9 cellular contexts compared by ENCODE assay signal in genomic region chr19:52963229-52963760, GRCh38. TPM values are rescaled to one million over a fixed set of nuclear protein-coding genes. Genes with fewer than 3 reads are reported as not detected.
DNase-seq lines count a peak whose midpoint lies in the region; ATAC-seq and TF ChIP-seq lines count a peak whose summit lies in the region.
"Had no signal": no experiment of that assay in that cellular context is flagged by ENCODE, and none has a peak within 500 bp of the region (broad histone marks: within the 10 kb centered on the region; RNA-seq: fewer than 3 reads in every experiment).

No MANE protein-coding gene starts in this region.

- peaks cover 17% of the 10 kb centered on the region for H3K4me1 Mint-ChIP-seq in GM23338
- peaks cover 27% of the 10 kb centered on the region for H3K4me1 Mint-ChIP-seq in mesothelial cell of epicardium

- H3K9me3 ChIP-seq in PC-9 (ENCODE audit: insufficient read depth, low read depth) (peaks cover 40% of the 10 kb centered on the region), ectodermal cell (ENCODE audit: control insufficient read depth, low read length) (no peaks in the 10 kb centered on the region)

- POLR2A ChIA-PET in GM10248 (lab: Yijun Ruan, JAX) (interaction anchor here (0.7 kb wide), 1 partner anchor 14 kb away, joined by 3 read pairs; no protein-coding TSS in a partner anchor), PC-9 (lab: Charles Lee; ENCODE audit: unreplicated experiment) (interaction anchor here (0.6 to 1.1 kb wide), 5 partner anchors 103 to 594 kb away, joined by 3 to 10 read pairs (median 4); no protein-coding TSS in a partner anchor)

- DNase-seq in GM10248 (ENCODE audit: extremely low spot score) (peak; percentile 17), GM23338 (ENCODE audit: low spot score) (peak; percentile 53), PC-9 (no peak), mesothelial cell of epicardium (ENCODE audit: low spot score in 2 of 2, unreplicated experiment in 2 of 2) (peak; percentile 33 to 62), NCI-H2029 treated with DMSO at 0.1 percent for 48 hours (lab: John Stamatoyannopoulos, UW) (no peak)

- BruUV-seq in PC-9 (replicated peaks; lab: Mats Ljungman, UMichigan): TSS peak; percentile 54

- H3F3A ChIP-seq in GM23338 (replicated peaks; ENCODE audit: low read depth) (no peaks in the 10 kb centered on the region; the same call in 1 of the 2 replicates), PC-9 (ENCODE audit: insufficient read depth, low read depth) (peaks cover 7% of the 10 kb centered on the region; the same call in 1 of the 2 replicates)

- TF ChIP-seq CTCF in GM10248 (IDR thresholded peaks at IDR 0.05; ENCODE audit: control extremely low read depth, extremely low read depth, low read depth, missing control alignments): no peak
- TF ChIP-seq CTCF in GM23338 (conservative IDR thresholded peaks at IDR 0.05; ENCODE audit: low read depth in 2 of 2): peak in 1 of 2 experiments; percentile 40; a peak in 2 of 4 replicates
- TF ChIP-seq CTCF in PC-9 (conservative IDR thresholded peaks at IDR 0.05): no peak
- no peak for TF ChIP-seq CTCF in mesothelial cell of epicardium (IDR thresholded peaks at IDR 0.05; ENCODE audit: unreplicated experiment)

- H3K27me3 Mint-ChIP-seq in GM23338 (ENCODE audit: insufficient read depth, low read depth, poor library complexity) (no peaks in the 10 kb centered on the region), mesothelial cell of epicardium (ENCODE audit: low read depth) (no peaks in the 10 kb centered on the region)

- peak overlapping the region; percentile 82 for H2AFZ ChIP-seq in GM23338
- H2AFZ ChIP-seq in PC-9: peak overlapping the region; percentile 93

- H3K27me3 ChIP-seq in GM23338 (ENCODE audit: insufficient read depth): no peaks in the 10 kb centered on the region
- H3K27me3 ChIP-seq in PC-9 (ENCODE audit: insufficient read depth, low read depth): no peaks in the 10 kb centered on the region
- H3K27me3 ChIP-seq in ectodermal cell (ENCODE audit: control insufficient read depth, insufficient read depth, low read length, poor library complexity, severe bottlenecking): no peaks in the 10 kb centered on the region

- peaks cover 5% of the 10 kb centered on the region; the same call in 1 of the 2 replicates for H3K36me3 ChIP-seq in GM23338 (ENCODE audit: insufficient read depth)
- H3K36me3 ChIP-seq in PC-9 (ENCODE audit: low read depth): peaks cover 13% of the 10 kb centered on the region; the same call in 1 of the 2 replicates
- peaks cover 2% of the 10 kb centered on the region for H3K36me3 ChIP-seq in ectodermal cell (ENCODE audit: control insufficient read depth, insufficient read depth, low read length)
- H3K36me3 ChIP-seq in urinary bladder (ENCODE audit: insufficient read depth): no peaks in the 10 kb centered on the region

- H3K27ac Mint-ChIP-seq in GM23338 (peak overlapping the region; percentile 91), mesothelial cell of epicardium (peak overlapping the region; percentile 98)

- peak; percentile 57 for ATAC-seq in GM23338
- ATAC-seq in HG03442 (IDR thresholded peaks at IDR 0.05; ENCODE audit: unreplicated experiment): no peak

- H4K20me1 ChIP-seq in GM23338 (replicated peaks; ENCODE audit: insufficient read depth) (peaks cover 5% of the 10 kb centered on the region; the same call in 1 of the 2 replicates), PC-9 (ENCODE audit: insufficient read depth) (no peaks in the 10 kb centered on the region)

- no peaks in the 10 kb centered on the region for H3K9me2 ChIP-seq in GM23338 (ENCODE audit: insufficient read depth)
- no peaks in the 10 kb centered on the region for H3K9me2 ChIP-seq in PC-9 (ENCODE audit: insufficient read depth)

- H3K4me3 ChIP-seq in GM23338 (peak overlapping the region; percentile 86), PC-9 (peak overlapping the region; percentile 83), ectodermal cell (ENCODE audit: insufficient read depth, low read depth, low read length) (peak overlapping the region; percentile 83), urinary bladder (ENCODE audit: low read depth, low read length) (peak overlapping the region; percentile 53)

- 8 to 11% methylated on average over 14 to 15 of the region's 15 CpGs for WGBS in ectodermal cell, 2 experiments
- 1% methylated on average over 15 of the region's 15 CpGs for WGBS in urinary bladder

- H3K36me3 Mint-ChIP-seq in GM23338 (ENCODE audit: low read depth) (peaks cover 8% of the 10 kb centered on the region; the same call in 2 of the 3 replicates), mesothelial cell of epicardium (peaks cover 40% of the 10 kb centered on the region)

- H3K4me1 ChIP-seq in GM23338 (ENCODE audit: insufficient read depth) (peaks cover 17% of the 10 kb centered on the region), PC-9 (replicated peaks; ENCODE audit: insufficient read depth) (peaks cover 15% of the 10 kb centered on the region), ectodermal cell (ENCODE audit: control insufficient read depth, insufficient read depth, low read length) (no peaks in the 10 kb centered on the region), urinary bladder (ENCODE audit: insufficient read depth) (peaks cover 2% of the 10 kb centered on the region)

- H3K27ac ChIP-seq in GM23338 (ENCODE audit: low read depth) (peak overlapping the region; percentile 75), PC-9 (no peak overlapping the region), ectodermal cell (ENCODE audit: insufficient read depth, low read depth, low read length, poor library complexity, severe bottlenecking) (peak overlapping the region; percentile 37), urinary bladder (ENCODE audit: low read depth) (peak overlapping the region; percentile 72)

- intact Hi-C loops in PC-9 (cut with micrococcal nuclease; ENCODE audit: unreplicated experiment): loop anchor here (1.0 to 2.0 kb wide), 4 partner anchors 20 to 66 kb away; partner anchors contain the start of genes ZNF320 and ZNF888

- H3K79me2 ChIP-seq in GM23338 (replicated peaks; ENCODE audit: insufficient read depth) (peaks cover 28% of the 10 kb centered on the region), PC-9 (ENCODE audit: low read depth) (peaks cover 21% of the 10 kb centered on the region)

- CTCF ChIA-PET in GM10248 (lab: Yijun Ruan, JAX) (interaction anchor here (1.4 to 2.0 kb wide), 2 partner anchors 11 to 461 kb away, joined by 3 to 4 read pairs; no protein-coding TSS in a partner anchor), PC-9 (lab: Charles Lee) (interaction anchor here (0.6 kb wide), 1 partner anchor 38 kb away, joined by 3 read pairs; no protein-coding TSS in a partner anchor)

- peak overlapping the region; percentile 85 for H3K4me2 ChIP-seq in GM23338
- H3K4me2 ChIP-seq in PC-9: peak overlapping the region; percentile 92

- H3K4me3 Mint-ChIP-seq in GM23338: peak overlapping the region; percentile 98
- peak overlapping the region; percentile 95 for H3K4me3 Mint-ChIP-seq in mesothelial cell of epicardium

- H3K9me3 Mint-ChIP-seq in GM23338 (peaks cover 8% of the 10 kb centered on the region), mesothelial cell of epicardium (peaks cover 15% of the 10 kb centered on the region)

TF ChIP-seq in GM23338, 12 proteins besides CTCF, POLR2A, EP300 and RAD21 (continues in another document):
- no peak for TF ChIP-seq STAT1 (IDR thresholded peaks at IDR 0.05; ENCODE audit: unreplicated experiment)
- no peak for TF ChIP-seq REST (IDR thresholded peaks at IDR 0.05; ENCODE audit: unreplicated experiment)

RNA-seq across cellular contexts. Expression of gene ZNF816, which starts 0.6 kb away (rescaled TPM):
- total RNA-seq in GM23338 (2014; rRNA removed; shearing (Covaris generic)): 9.5 and 17.0 TPM in 2 replicates
- 4.5 and 7.0 TPM in 2 replicates for polyA plus RNA-seq in GM23338 (2016; fragmentation: Nextera tagmentation; extraction: Ambion mirVana)
- total RNA-seq in PC-9 (2021): 11.8 and 13.8 TPM in 2 replicates
- polyA plus RNA-seq in ectodermal cell (2013, experiment 1 of 4): 14.1 TPM
- 14.9 TPM for polyA plus RNA-seq in ectodermal cell (2013, experiment 2 of 4)
- 13.0 TPM for polyA plus RNA-seq in ectodermal cell (2013, experiment 3 of 4)
- 14.4 TPM for polyA plus RNA-seq in ectodermal cell (2013, experiment 4 of 4)
- total RNA-seq in mesothelial cell of epicardium: 14.8 to 16.8 TPM (median 15.7 TPM) in 3 replicates
- 27.4 TPM for total RNA-seq in urinary bladder
- 5.9 TPM for polyA plus RNA-seq in urinary bladder

RNA-seq across cellular contexts. Expression of gene ZNF888, which starts 40.1 kb away (rescaled TPM):
- 8.3 and 10.5 TPM in 2 replicates for total RNA-seq in GM23338 (2014; rRNA removed; shearing (Covaris generic))
- 1.8 and 2.3 TPM in 2 replicates for polyA plus RNA-seq in GM23338 (2016; fragmentation: Nextera tagmentation; extraction: Ambion mirVana)
- total RNA-seq in PC-9 (2021): 10.8 and 14.5 TPM in 2 replicates
- polyA plus RNA-seq in ectodermal cell (2013, experiment 1 of 4): 6.1 TPM
- 6.4 TPM for polyA plus RNA-seq in ectodermal cell (2013, experiment 2 of 4)
- 5.5 TPM for polyA plus RNA-seq in ectodermal cell (2013, experiment 3 of 4)
- polyA plus RNA-seq in ectodermal cell (2013, experiment 4 of 4): 5.2 TPM
- total RNA-seq in mesothelial cell of epicardium: 14.0 to 15.3 TPM (median 14.3 TPM) in 3 replicates
- total RNA-seq in urinary bladder: 21.3 TPM
- polyA plus RNA-seq in urinary bladder: 4.2 TPM

RNA-seq across cellular contexts. Expression of gene ERVV-1, which starts 50.4 kb away (rescaled TPM):
- total RNA-seq in GM23338 (2014; rRNA removed; shearing (Covaris generic)): 0.21 and 0.35 TPM in 2 replicates
- polyA plus RNA-seq in GM23338 (2016; fragmentation: Nextera tagmentation; extraction: Ambion mirVana) (0.23 and 0.26 TPM in 2 replicates), urinary bladder (0.05 TPM)
- total RNA-seq in PC-9 (2021) (not detected in 2 replicates), mesothelial cell of epicardium (0.13 TPM in 1 of 3 replicates, not detected in the others), urinary bladder (not detected)
- polyA plus RNA-seq in ectodermal cell (2013, experiment 1 of 4): not detected
- not detected for polyA plus RNA-seq in ectodermal cell (2013, experiment 2 of 4)
- polyA plus RNA-seq in ectodermal cell (2013, experiment 3 of 4): not detected
- not detected for polyA plus RNA-seq in ectodermal cell (2013, experiment 4 of 4)
- total RNA-seq: activated CD8-positive, alpha-beta memory T cell treated with anti-CD3 and anti-CD28 coated beads for 36 hours had no signal

Comparison
In these comparisons a context has a peak if more than half of its experiments do, and no peak if none do; other contexts are left out.
1. DNase-seq: peak in GM10248 (single experiment), GM23338 (single experiment) and mesothelial cell of epicardium (2 of 2); none in PC-9 (0 of 2) and NCI-H2029 treated with DMSO at 0.1 percent for 48 hours (single experiment).
2. Peak in every context shown above with its lines, with median percentiles within 50 percentile points of each other: H3K4me3 ChIP-seq.